ENCODE assay signal across 8 cellular contexts in genomic region chr11:36744375-36745168, GRCh38.
DNase-seq lines count a peak whose midpoint lies in the region; ATAC-seq and TF ChIP-seq lines count a peak whose summit lies in the region.

No MANE protein-coding gene starts in this region.

- intact Hi-C loops in cardiac septum (cut with DNase I), result loop anchor here (5.0 kb wide), 1 partner anchor 182 kb away; no protein-coding TSS in a partner anchor

- H3K36me3 ChIP-seq in SJCRH30, result no peaks in the 10 kb centered on the region

- H3K4me1 ChIP-seq in SJCRH30, result no peaks in the 10 kb centered on the region

- H3K4me3 ChIP-seq in GM12865 (ENCODE audit: low read depth, low read length) (no peak overlapping the region), SJCRH30 (no peak overlapping the region)

- TF ChIP-seq CTCF in GM12865 (IDR thresholded peaks at IDR 0.05; ENCODE audit: insufficient read depth, low read depth, low read length, missing control alignments), result peak; percentile 79

- no peaks in the 10 kb centered on the region for H3K9me3 ChIP-seq in SJCRH30 (replicated peaks)

- TF ChIP-seq EP300 in Ishikawa (IDR thresholded peaks at IDR 0.05; ENCODE audit: borderline replicate concordance), result no peak

- H3K27me3 ChIP-seq in SJCRH30, result no peaks in the 10 kb centered on the region

- ATAC-seq in GM21717 (IDR thresholded peaks at IDR 0.05; ENCODE audit: unreplicated experiment), result no peak

- TF ChIP-seq RAD21 in Ishikawa (IDR thresholded peaks at IDR 0.05; ENCODE audit: low read depth), result peak; percentile 47

- DNase-seq in GM12865 (ENCODE audit: low read depth) (peak; percentile 78), SJCRH30 (peak; percentile 68 to 79), cardiac septum (ENCODE audit: low spot score) (peak; percentile 78), pulmonary artery endothelial cell (ENCODE audit: low read depth, low spot score) (peak; percentile 33), cerebellum (ENCODE audit: low spot score) (no peak)
- peak; percentile 35 for DNase-seq in activated naive CD4-positive, alpha-beta T cell treated with anti-CD3 and anti-CD28 coated beads, Interleukin-2, amount 50 U/mL, for 16 hours

- no peak overlapping the region for H3K27ac ChIP-seq in SJCRH30

TF ChIP-seq in Ishikawa, 13 proteins besides CTCF, POLR2A, EP300 and RAD21:
- TF ChIP-seq EGR1 (IDR thresholded peaks at IDR 0.05) (no peak), ZBTB7A (IDR thresholded peaks at IDR 0.05; ENCODE audit: low read depth) (no peak), FOXM1 (IDR thresholded peaks at IDR 0.05; ENCODE audit: borderline replicate concordance, low read depth) (no peak), YY1 (IDR thresholded peaks at IDR 0.05; ENCODE audit: low read depth) (no peak), USF1 (IDR thresholded peaks at IDR 0.05) (peak; percentile 83), TEAD4 (IDR thresholded peaks at IDR 0.05) (no peak), REST (IDR thresholded peaks at IDR 0.05; ENCODE audit: low read depth) (no peak), MAX (IDR thresholded peaks at IDR 0.05) (peak; percentile 60)
